Comparison of ENCODE assay signal across 7 cellular contexts in the genomic region with DNA sequence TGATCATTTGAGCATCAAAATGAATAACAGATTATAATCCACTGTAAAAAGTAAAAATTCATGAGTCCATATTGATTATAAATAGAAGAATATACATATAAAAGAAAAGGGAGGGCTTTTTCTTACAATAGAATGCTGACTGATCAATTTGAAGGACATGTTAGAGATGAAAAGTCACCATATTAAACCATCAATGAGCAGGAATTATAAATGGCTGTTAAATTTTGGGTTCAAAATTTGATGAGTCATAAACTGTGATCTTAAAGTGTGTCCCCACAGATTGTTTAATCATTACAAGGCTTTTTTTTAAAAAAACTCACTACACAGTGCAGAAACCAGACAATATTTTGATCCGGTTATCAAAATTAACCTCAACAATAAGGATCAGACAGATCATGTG.
"Had no signal": no experiment of that assay in that cellular context is flagged by ENCODE, and none has a peak within 500 bp of the region (broad histone marks: within the 10 kb centered on the region; RNA-seq: fewer than 3 reads in every experiment).

No MANE protein-coding gene starts in this region.

- DNase-seq: GDM1, GF-D8 had no signal

- ATAC-seq: GM12878 had no signal

- H3K4me3 ChIP-seq: GM12878 had no signal

- FAIRE-seq: GM12878, GM12891, GM12892, GM18507, GM19239 had no signal
